8 cellular contexts compared by ENCODE assay signal in genomic region chr15:50135123-50135541, GRCh38. TPM values are rescaled to one million over a fixed set of nuclear protein-coding genes. Genes with fewer than 3 reads are reported as not detected.
DNase-seq lines count a peak whose midpoint lies in the region; ATAC-seq and TF ChIP-seq lines count a peak whose summit lies in the region.

No MANE protein-coding gene starts in this region.

- H3K36me3 ChIP-seq in brain microvascular endothelial cell (replicated peaks) (no peaks in the 10 kb centered on the region), stomach smooth muscle (ENCODE audit: control insufficient read depth in 2 of 2, insufficient read depth in 2 of 2, low read length in 2 of 2) (no peaks in the 10 kb centered on the region), esophagus squamous epithelium (no peaks in the 10 kb centered on the region), gastrocnemius medialis (no peaks in the 10 kb centered on the region)

- peaks cover 4% of the 10 kb centered on the region for H3K4me1 ChIP-seq in stomach smooth muscle (ENCODE audit: control insufficient read depth, insufficient read depth, low read length)
- H3K4me1 ChIP-seq in esophagus squamous epithelium = peaks cover 0 to 9% (median 0%) of the 10 kb centered on the region in 3 donors
- peaks cover 0 to 7% of the 10 kb centered on the region in 2 donors for H3K4me1 ChIP-seq in gastrocnemius medialis

- 55 to 71% methylated on average over 5 of the region's 5 CpGs for WGBS in esophagus squamous epithelium, 2 donors

- peak overlapping the region; percentile 77 for H3K27ac ChIP-seq in brain microvascular endothelial cell
- H3K27ac ChIP-seq in stomach smooth muscle (ENCODE audit: low read length) = peak overlapping the region; percentile 53
- peak overlapping the region in 2 of 4 donors; percentile 67 to 79 for H3K27ac ChIP-seq in esophagus squamous epithelium
- H3K27ac ChIP-seq in gastrocnemius medialis = no peak overlapping the region

- in situ Hi-C loops in brain microvascular endothelial cell (cut with HindIII; ENCODE audit: low pct_ligation_motif_present, low sequenced_read_pairs) (no loop called here), gastrocnemius medialis (cut with MboI; ENCODE audit: low sequenced_read_pairs in 4 of 4) (loop anchor here in 2 of 4 donors (25.0 kb wide), 2 partner anchors 898 to 1273 kb away; no protein-coding TSS in a partner anchor)

- peak; percentile 48 for DNase-seq in activated naive CD4-positive, alpha-beta T cell treated with Interleukin-2 at 50 U/mL for 16 hours
- DNase-seq in activated naive CD4-positive, alpha-beta T cell treated with anti-CD3 and anti-CD28 coated beads, Interleukin-2, amount 50 U/mL, for 16 hours = no peak
- peak; percentile 30 for DNase-seq in brain microvascular endothelial cell
- no peak for DNase-seq in NCI-H1436 (lab: John Stamatoyannopoulos, UW)
- no peak for DNase-seq in esophagus squamous epithelium (lab: John Stamatoyannopoulos, UW)
- no peak for DNase-seq in gastrocnemius medialis

- intact Hi-C loops in esophagus squamous epithelium (cut with DNase I) = no loop called here
- intact Hi-C loops in gastrocnemius medialis (cut with DNase I; ENCODE audit: low total_unique reads) = no loop called here

- TF ChIP-seq CTCF in brain microvascular endothelial cell (IDR thresholded peaks at IDR 0.05; ENCODE audit: low read depth, low read length, missing control alignments) (no peak), esophagus squamous epithelium (IDR thresholded peaks at IDR 0.05) (no peak), gastrocnemius medialis (IDR thresholded peaks at IDR 0.05 in 4 of 5, conservative IDR thresholded peaks at IDR 0.05 in 1 of 5) (no peak)

- H3K27me3 ChIP-seq in brain microvascular endothelial cell (replicated peaks) = no peaks in the 10 kb centered on the region
- H3K27me3 ChIP-seq in stomach smooth muscle (ENCODE audit: control insufficient read depth in 1 of 2, insufficient read depth in 2 of 2, low read length in 2 of 2) = no peaks in the 10 kb centered on the region
- H3K27me3 ChIP-seq in esophagus squamous epithelium = no peaks in the 10 kb centered on the region
- H3K27me3 ChIP-seq in gastrocnemius medialis = no peaks in the 10 kb centered on the region

- H3K4me3 ChIP-seq in brain microvascular endothelial cell (ENCODE audit: low read depth, low read length) = no peak overlapping the region
- H3K4me3 ChIP-seq in stomach smooth muscle (ENCODE audit: low read length in 2 of 2) = no peak overlapping the region
- H3K4me3 ChIP-seq in esophagus squamous epithelium = no peak overlapping the region
- H3K4me3 ChIP-seq in gastrocnemius medialis = no peak overlapping the region

- H3K9me3 ChIP-seq in stomach smooth muscle (ENCODE audit: control insufficient read depth in 2 of 2, low read length in 2 of 2) (no peaks in the 10 kb centered on the region), esophagus squamous epithelium (no peaks in the 10 kb centered on the region), gastrocnemius medialis (no peaks in the 10 kb centered on the region)

- peak overlapping the region in 1 of 2 donors; percentile 6 for H3K9ac ChIP-seq in stomach smooth muscle (ENCODE audit: low read length in 2 of 2)

- ATAC-seq in HG03558 (IDR thresholded peaks at IDR 0.05; ENCODE audit: extremely low read depth, unreplicated experiment) = peak; percentile 63
- no peak for ATAC-seq in gastrocnemius medialis

- TF ChIP-seq POLR2A in esophagus squamous epithelium (IDR thresholded peaks at IDR 0.05) = no peak
- no peak for TF ChIP-seq POLR2A in gastrocnemius medialis (IDR thresholded peaks at IDR 0.05)

RNA-seq across cellular contexts. Expression of gene ATP8B4, which starts 16.1 kb away (rescaled TPM):
- total RNA-seq in esophagus squamous epithelium (1 to 10 TPM in 3 of 4 donors, under 1 TPM in 1; 0.97 to 6.7 (median 2.9) TPM), gastrocnemius medialis (1 to 10 TPM; 1.7 to 3.4 (median 2.4) TPM)

RNA-seq across cellular contexts. Expression of gene SLC27A2, which starts 46.9 kb away (rescaled TPM):
- 1 to 10 TPM; 2.2 to 9.4 (median 3.8) TPM for total RNA-seq in esophagus squamous epithelium
- total RNA-seq in gastrocnemius medialis = under 1 TPM in 3 of 4 donors, not detected in 1; 0.29 to 0.69 (median 0.46) TPM

Comparison
In these comparisons a context has a peak if more than half of its experiments do, and no peak if none do; other contexts are left out.
1. DNase-seq: peak in activated naive CD4-positive, alpha-beta T cell treated with Interleukin-2 at 50 U/mL for 16 hours (single experiment) and brain microvascular endothelial cell (single experiment); none in activated naive CD4-positive, alpha-beta T cell treated with anti-CD3 and anti-CD28 coated beads, Interleukin-2, amount 50 U/mL, for 16 hours (single experiment), NCI-H1436 (single experiment), esophagus squamous epithelium (single experiment) and gastrocnemius medialis (0 of 2).
2. H3K27ac ChIP-seq: peak in brain microvascular endothelial cell (single experiment) and stomach smooth muscle (single experiment); none in gastrocnemius medialis (0 of 4).